8 cellular contexts compared by ENCODE assay signal in the genomic region with DNA sequence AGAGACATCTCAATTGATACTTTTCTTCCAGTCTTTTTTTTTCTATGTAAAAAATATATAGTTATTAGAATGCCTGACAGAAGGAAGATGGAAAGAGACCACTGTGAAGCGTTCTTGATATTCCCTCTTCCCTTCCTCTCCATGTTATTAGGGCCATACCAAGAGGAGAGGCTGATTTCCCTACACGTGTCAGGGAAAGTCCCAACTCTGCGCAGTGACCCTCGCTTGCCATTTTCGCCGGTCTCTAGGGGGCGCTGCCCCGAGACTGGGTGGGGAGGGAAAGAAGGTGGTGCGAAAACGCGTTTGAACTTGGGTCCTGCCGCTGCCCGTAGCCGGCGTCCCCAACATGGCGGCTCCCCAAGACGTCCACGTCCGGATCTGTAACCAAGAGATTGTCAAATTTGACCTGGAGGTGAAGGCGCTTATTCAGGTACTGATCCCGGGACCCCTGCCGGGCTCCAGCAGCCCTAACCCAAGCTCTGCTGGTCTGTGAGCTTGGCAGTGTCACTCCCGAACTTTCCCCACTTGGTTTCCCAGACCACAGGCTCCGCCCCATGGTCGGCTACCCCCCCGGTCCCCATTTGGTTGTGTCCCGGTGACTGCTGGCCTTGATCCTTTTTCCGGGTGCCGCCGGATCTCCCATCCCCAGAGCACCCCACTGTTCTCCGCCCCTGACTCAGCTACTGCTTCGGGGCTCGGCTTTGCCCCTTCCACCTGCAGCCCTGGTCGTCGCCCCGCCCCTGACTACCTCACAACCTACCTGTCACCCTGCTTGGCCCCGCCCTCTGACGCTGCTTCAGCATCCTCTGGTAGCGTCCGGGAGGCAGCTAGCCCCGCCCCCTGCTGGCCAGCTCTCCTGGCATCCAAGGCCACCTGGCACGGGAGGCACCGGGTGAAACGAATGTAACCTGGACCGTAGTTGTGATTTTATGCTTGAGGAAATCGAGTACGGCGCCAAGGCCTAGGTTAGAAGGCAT. TPM values are rescaled to one million over a fixed set of nuclear protein-coding genes. Genes with fewer than 3 reads are reported as not detected.
DNase-seq lines count a peak whose midpoint lies in the region; ATAC-seq and TF ChIP-seq lines count a peak whose summit lies in the region.

A gene with protein sequence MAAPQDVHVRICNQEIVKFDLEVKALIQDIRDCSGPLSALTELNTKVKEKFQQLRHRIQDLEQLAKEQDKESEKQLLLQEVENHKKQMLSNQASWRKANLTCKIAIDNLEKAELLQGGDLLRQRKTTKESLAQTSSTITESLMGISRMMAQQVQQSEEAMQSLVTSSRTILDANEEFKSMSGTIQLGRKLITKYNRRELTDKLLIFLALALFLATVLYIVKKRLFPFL (plus strand): TSS at position 332 of the 977 bp plus-strand sequence. CDS start 15 bp downstream, at position 347.

- peak; percentile 95 for TF ChIP-seq CTCF in LNCAP (IDR thresholded peaks at IDR 0.05)

- peak; percentile 93 for DNase-seq in EL
- DNase-seq in GOT3 (lab: John Stamatoyannopoulos, UW) = peak; percentile 92
- DNase-seq in RPMI8226 = peak; percentile 98
- DNase-seq in activated T-helper 1 cell treated with anti-CD3 and anti-CD28 coated beads, Interleukin-2, amount 50 U/mL, for 16 hours (ENCODE audit: low read depth in 1 of 2, low spot score in 1 of 2) = peak; percentile 94 to 95
- DNase-seq in fibroblast of gingiva (ENCODE audit: low read depth) = peak; percentile 91
- DNase-seq in naive B cell = peak; percentile 95

- H3K4me3 Mint-ChIP-seq in naive B cell = peak within 1 kb of the TSS; percentile 93 to 100 (median 99)
- peak within 1 kb of the TSS; percentile 87 for H3K4me3 Mint-ChIP-seq in stimulated activated memory B cell treated with anti-CD40 and anti-IgM and Interleukin-4, amounts not matched to agents 10 μg/mL and 1 μg/mL and 100 μg/mL, for 72 hours

- peaks cover 9 to 11% (median 11%) of the 10 kb centered on the region in 3 donors for H3K4me1 Mint-ChIP-seq in naive B cell
- H3K4me1 Mint-ChIP-seq in stimulated activated memory B cell treated with anti-CD40 and anti-IgM and Interleukin-4, amounts not matched to agents 10 μg/mL and 1 μg/mL and 100 μg/mL, for 72 hours = no peaks in the 10 kb centered on the region

- ATAC-seq in naive B cell (ENCODE audit: low read depth in 2 of 2) = peak; percentile 88 to 90
- ATAC-seq in stimulated activated memory B cell treated with anti-CD40 and anti-IgM and Interleukin-4, amounts not matched to agents 10 μg/mL and 1 μg/mL and 100 μg/mL, for 72 hours = peak; percentile 99

- peaks cover 0 to 3% (median 0%) of the 10 kb centered on the region in 7 donors for H3K9me3 Mint-ChIP-seq in naive B cell
- no peaks in the 10 kb centered on the region for H3K9me3 Mint-ChIP-seq in stimulated activated memory B cell treated with anti-CD40 and anti-IgM and Interleukin-4, amounts not matched to agents 10 μg/mL and 1 μg/mL and 100 μg/mL, for 72 hours

- peak within 1 kb of the TSS; percentile 97 to 99 (median 99) for H3K27ac Mint-ChIP-seq in naive B cell
- peak within 1 kb of the TSS; percentile 91 for H3K27ac Mint-ChIP-seq in stimulated activated memory B cell treated with anti-CD40 and anti-IgM and Interleukin-4, amounts not matched to agents 10 μg/mL and 1 μg/mL and 100 μg/mL, for 72 hours

- H3K36me3 Mint-ChIP-seq in naive B cell = peaks cover 11 to 14% of the 10 kb centered on the region in 2 donors
- H3K36me3 Mint-ChIP-seq in stimulated activated memory B cell treated with anti-CD40 and anti-IgM and Interleukin-4, amounts not matched to agents 10 μg/mL and 1 μg/mL and 100 μg/mL, for 72 hours = peaks cover 17% of the 10 kb centered on the region

- H3K27me3 Mint-ChIP-seq in naive B cell = no peaks in the 10 kb centered on the region
- no peaks in the 10 kb centered on the region for H3K27me3 Mint-ChIP-seq in stimulated activated memory B cell treated with anti-CD40 and anti-IgM and Interleukin-4, amounts not matched to agents 10 μg/mL and 1 μg/mL and 100 μg/mL, for 72 hours

RNA-seq across cellular contexts. Expression of the gene that starts here (rescaled TPM):
- polyA plus RNA-seq in naive B cell (ENCODE audit: low read depth in 6 of 6) = 10 to 100 TPM in 5 of 6 donors, 1 to 10 TPM in 1; 7.2 to 25.3 (median 14.5) TPM

Comparison
In these comparisons a context has a peak if more than half of its experiments do, and no peak if none do; other contexts are left out.
1. Peak in every context shown above with its lines: DNase-seq and ATAC-seq.